ENCODE assay signal across 16 cellular contexts in the genomic region with DNA sequence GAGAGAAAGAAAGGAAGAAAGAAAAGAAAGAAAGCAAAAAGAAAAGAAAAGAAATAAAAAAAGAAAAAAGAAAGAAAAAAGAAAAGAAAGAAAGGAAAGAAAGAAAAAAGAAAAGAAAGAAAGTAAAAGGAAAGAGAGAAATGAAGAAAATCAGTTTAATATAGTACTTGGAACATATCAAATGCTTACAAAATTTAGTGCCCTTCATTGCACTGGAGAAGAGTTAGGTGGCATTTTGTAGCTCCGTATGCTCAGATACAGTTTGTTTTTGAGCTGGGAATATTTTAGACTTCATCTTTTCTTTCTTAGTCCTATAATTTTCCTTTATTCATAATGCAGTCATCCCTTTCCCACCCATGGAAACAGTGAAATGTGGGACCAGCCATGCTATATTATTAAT. TPM values are rescaled to one million over a fixed set of nuclear protein-coding genes. Genes with fewer than 3 reads are reported as not detected.
DNase-seq lines count a peak whose midpoint lies in the region; ATAC-seq and TF ChIP-seq lines count a peak whose summit lies in the region.
"Had no signal": no experiment of that assay in that cellular context is flagged by ENCODE, and none has a peak within 500 bp of the region (broad histone marks: within the 10 kb centered on the region; RNA-seq: fewer than 3 reads in every experiment).

No MANE protein-coding gene starts in this region.

- peak overlapping the region; percentile 78 for H2BK5ac ChIP-seq in mesendoderm (ENCODE audit: low read length)

- ATAC-seq in GM23338: no peak
- no peak for ATAC-seq in GM19463 (IDR thresholded peaks at IDR 0.05; ENCODE audit: unreplicated experiment)
- no peak for ATAC-seq in HG03135 (IDR thresholded peaks at IDR 0.05; ENCODE audit: unreplicated experiment)
- ATAC-seq: CD8-positive, alpha-beta T cell had no signal

- no peak overlapping the region for H3K9ac ChIP-seq in mesendoderm (ENCODE audit: low read length)
- H3K9ac ChIP-seq: BLaER1 had no signal

- H3K4me3 Mint-ChIP-seq in GM23338: no peak overlapping the region
- H3K4me3 Mint-ChIP-seq: CD4-positive, CD25-positive, alpha-beta regulatory T cell; CD8-positive, alpha-beta T cell had no signal

- H3K36me3 ChIP-seq in GM23338 (ENCODE audit: insufficient read depth): no peaks in the 10 kb centered on the region
- no peaks in the 10 kb centered on the region for H3K36me3 ChIP-seq in mesendoderm (ENCODE audit: control insufficient read depth, insufficient read depth, low read length)
- H3K36me3 ChIP-seq: BLaER1 had no signal

- no peaks in the 10 kb centered on the region for H3F3A ChIP-seq in GM23338 (replicated peaks; ENCODE audit: low read depth)

- H3K4ac ChIP-seq in mesendoderm (ENCODE audit: low read depth, low read length): peak overlapping the region; percentile 94

- no peak overlapping the region for H2BK15ac ChIP-seq in mesendoderm (replicated peaks; ENCODE audit: low read depth)

- H3K9me2 ChIP-seq in GM23338 (ENCODE audit: insufficient read depth): peaks cover 23% of the 10 kb centered on the region; the same call in 1 of the 2 replicates

- no peaks in the 10 kb centered on the region for H3K27me3 ChIP-seq in GM23338 (ENCODE audit: insufficient read depth)
- H3K27me3 ChIP-seq in mesendoderm (ENCODE audit: insufficient read depth, low read length, poor library complexity): no peaks in the 10 kb centered on the region
- H3K27me3 ChIP-seq: BLaER1 had no signal

- no peaks in the 10 kb centered on the region for H3K79me2 ChIP-seq in GM23338 (replicated peaks; ENCODE audit: insufficient read depth)
- no peaks in the 10 kb centered on the region for H3K79me2 ChIP-seq in mesendoderm (ENCODE audit: control insufficient read depth, insufficient read depth, low read length)

- H3K27me3 Mint-ChIP-seq in GM23338 (ENCODE audit: insufficient read depth, low read depth, poor library complexity): no peaks in the 10 kb centered on the region

- H3K4me3 ChIP-seq in GM23338: no peak overlapping the region
- H3K4me3 ChIP-seq in mesendoderm (ENCODE audit: low read length): no peak overlapping the region
- H3K4me3 ChIP-seq: BLaER1 had no signal

- H3K4me2 ChIP-seq in GM23338 (no peak overlapping the region), mesendoderm (ENCODE audit: low read length) (no peak overlapping the region)
- H3K4me2 ChIP-seq: BLaER1 had no signal

- H3K23ac ChIP-seq in mesendoderm (ENCODE audit: low read length): no peak overlapping the region

- no peak overlapping the region for H2AK5ac ChIP-seq in mesendoderm (ENCODE audit: low read length)

- peak overlapping the region; percentile 80 for H3K18ac ChIP-seq in mesendoderm (ENCODE audit: low read length)

- H3K9me3 Mint-ChIP-seq in GM23338: peaks cover 7% of the 10 kb centered on the region; the same call in 2 of the 3 replicates
- H3K9me3 Mint-ChIP-seq: CD8-positive, alpha-beta T cell had no signal

- no peak overlapping the region for H2BK120ac ChIP-seq in mesendoderm (ENCODE audit: low read depth, low read length)

- DNase-seq in GM23338 (ENCODE audit: low spot score) (no peak), mesendoderm (no peak)
- DNase-seq in stimulated activated CD4-positive, alpha-beta T cell treated with anti-CD3 and anti-CD28 coated beads, Interleukin-2, amount 100 ng/mL, for 48 hours: no peak
- DNase-seq: Caco-2; CD4-positive, CD25-positive, alpha-beta regulatory T cell; CD8-positive, alpha-beta T cell; DMS153; DND-41; GOT3; H7; HCEC 1CT had no signal

- TF ChIP-seq CTCF in GM23338 (conservative IDR thresholded peaks at IDR 0.05; ENCODE audit: low read depth in 2 of 2) (no peak), VCaP (conservative IDR thresholded peaks at IDR 0.05) (no peak)

- no peak overlapping the region for H4K8ac ChIP-seq in mesendoderm (ENCODE audit: low read depth, low read length)

- WGBS in mesendoderm (ENCODE audit: extremely low coverage, insufficient coverage, low lambda C conversion rate): no CpG with 5 or more reads among the region's 1 CpG

- H3K4me1 Mint-ChIP-seq in GM23338: peaks cover 8% of the 10 kb centered on the region; the same call in 1 of the 3 replicates
- H3K4me1 Mint-ChIP-seq: CD4-positive, CD25-positive, alpha-beta regulatory T cell had no signal

- peaks cover 8% of the 10 kb centered on the region; the same call in 2 of the 3 replicates for H3K36me3 Mint-ChIP-seq in GM23338 (ENCODE audit: low read depth)
- H3K36me3 Mint-ChIP-seq: CD4-positive, CD25-positive, alpha-beta regulatory T cell; CD8-positive, alpha-beta T cell had no signal

- no peaks in the 10 kb centered on the region for H4K20me1 ChIP-seq in GM23338 (replicated peaks; ENCODE audit: insufficient read depth)
- H4K20me1 ChIP-seq: BLaER1 had no signal

- peak overlapping the region; percentile 53 for H3K56ac ChIP-seq in mesendoderm (ENCODE audit: low read length)

- no peaks in the 10 kb centered on the region for H3K79me1 ChIP-seq in mesendoderm (ENCODE audit: low read length)

- no peak overlapping the region for H4K5ac ChIP-seq in mesendoderm (ENCODE audit: low read length)

- H3K27ac ChIP-seq in GM23338 (ENCODE audit: low read depth): no peak overlapping the region
- peak overlapping the region; percentile 65; the same call in 1 of the 2 replicates for H3K27ac ChIP-seq in VCaP
- no peak overlapping the region for H3K27ac ChIP-seq in mesendoderm (ENCODE audit: low read depth, low read length)
- H3K27ac ChIP-seq: BLaER1, C4-2B had no signal

- peaks cover 16% of the 10 kb centered on the region for H3K4me1 ChIP-seq in GM23338 (ENCODE audit: insufficient read depth)
- peaks cover 7% of the 10 kb centered on the region for H3K4me1 ChIP-seq in mesendoderm (ENCODE audit: control insufficient read depth, low read depth, low read length)
- H3K4me1 ChIP-seq: BLaER1, Caco-2 had no signal

- 0 out of 2 replicates have a peak overlapping the region, but pooled peaks have one; percentile 12 for H2AFZ ChIP-seq in GM23338

- H3K27ac Mint-ChIP-seq in GM23338: no peak overlapping the region
- H3K27ac Mint-ChIP-seq: CD4-positive, CD25-positive, alpha-beta regulatory T cell; CD8-positive, alpha-beta T cell had no signal

TF ChIP-seq in GM23338, 12 proteins besides CTCF, POLR2A, EP300 and RAD21:
- TF ChIP-seq EZH2phosphoT487 (IDR thresholded peaks at IDR 0.05; ENCODE audit: unreplicated experiment) (no peak), STAT1 (IDR thresholded peaks at IDR 0.05; ENCODE audit: unreplicated experiment) (no peak)
- TF ChIP-seq, protein P1, sequence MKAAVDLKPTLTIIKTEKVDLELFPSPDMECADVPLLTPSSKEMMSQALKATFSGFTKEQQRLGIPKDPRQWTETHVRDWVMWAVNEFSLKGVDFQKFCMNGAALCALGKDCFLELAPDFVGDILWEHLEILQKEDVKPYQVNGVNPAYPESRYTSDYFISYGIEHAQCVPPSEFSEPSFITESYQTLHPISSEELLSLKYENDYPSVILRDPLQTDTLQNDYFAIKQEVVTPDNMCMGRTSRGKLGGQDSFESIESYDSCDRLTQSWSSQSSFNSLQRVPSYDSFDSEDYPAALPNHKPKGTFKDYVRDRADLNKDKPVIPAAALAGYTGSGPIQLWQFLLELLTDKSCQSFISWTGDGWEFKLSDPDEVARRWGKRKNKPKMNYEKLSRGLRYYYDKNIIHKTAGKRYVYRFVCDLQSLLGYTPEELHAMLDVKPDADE (IDR thresholded peaks at IDR 0.05): no peak

RNA-seq across cellular contexts. Expression of a gene that starts 56.2 kb away (rescaled TPM):
- 383 and 444 TPM in 2 replicates for total RNA-seq in GM23338 (2014; rRNA removed; shearing (Covaris generic))
- polyA plus RNA-seq in GM23338 (2016; fragmentation: Nextera tagmentation; extraction: Ambion mirVana): 59.8 and 69.4 TPM in 2 replicates
- 355 TPM for polyA plus RNA-seq in mesendoderm (2013, experiment 1 of 2)
- 363 TPM for polyA plus RNA-seq in mesendoderm (2013, experiment 2 of 2)
